In the genomic region with DNA sequence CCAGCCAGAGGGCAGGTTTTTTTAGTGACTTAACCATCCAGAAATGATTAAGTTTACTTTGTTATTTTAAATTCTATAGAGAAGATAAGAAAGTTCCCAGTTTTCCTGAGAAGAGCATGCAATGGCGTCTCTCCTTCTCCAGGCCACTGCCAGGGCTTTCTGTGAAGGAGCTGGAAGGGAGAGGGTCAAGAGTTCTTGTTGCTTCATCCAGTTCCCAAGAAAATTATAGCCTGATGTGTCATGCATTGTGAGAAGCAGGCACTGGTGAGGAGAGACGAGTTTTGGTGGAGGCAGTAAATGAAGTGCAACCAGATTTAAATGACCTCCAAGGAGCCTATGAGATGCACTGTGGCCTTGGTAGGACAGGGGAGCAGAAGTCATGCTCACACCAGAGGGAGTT, we compare ENCODE assay signal across 9 cellular contexts.
DNase-seq lines count a peak whose midpoint lies in the region; ATAC-seq and TF ChIP-seq lines count a peak whose summit lies in the region.
"Had no signal": no experiment of that assay in that cellular context is flagged by ENCODE, and none has a peak within 500 bp of the region (broad histone marks: within the 10 kb centered on the region; RNA-seq: fewer than 3 reads in every experiment).

No MANE protein-coding gene starts in this region.

- H3K36me3 Mint-ChIP-seq in T-helper 2 cell treated with Interferon-gamma antibody and Interleukin-4, amounts not matched to agents 5 μg/mL and 100 μg/mL, for 36 hours (ENCODE audit: low read depth) = peaks cover 18% of the 10 kb centered on the region

- H3K27ac Mint-ChIP-seq in T-helper 2 cell treated with Interferon-gamma antibody and Interleukin-4, amounts not matched to agents 5 μg/mL and 100 μg/mL, for 36 hours = peak overlapping the region; percentile 13

- TF ChIP-seq CTCF in RWPE1 (conservative IDR thresholded peaks at IDR 0.05; ENCODE audit: low read depth) = no peak

- POLR2A ChIA-PET in RWPE1 (lab: Yijun Ruan, JAX; ENCODE audit: low non-redundant PET) = no interaction called here

- peaks cover 76% of the 10 kb centered on the region for H3K4me1 Mint-ChIP-seq in T-helper 2 cell treated with Interferon-gamma antibody and Interleukin-4, amounts not matched to agents 5 μg/mL and 100 μg/mL, for 36 hours (ENCODE audit: low read depth)

- peak overlapping the region; percentile 60 for H3K4me3 Mint-ChIP-seq in T-helper 2 cell treated with Interferon-gamma antibody and Interleukin-4, amounts not matched to agents 5 μg/mL and 100 μg/mL, for 36 hours

- CTCF ChIA-PET in RWPE1 (lab: Yijun Ruan, JAX) = interaction anchor here (0.5 to 0.6 kb wide), 2 partner anchors 250 to 540 kb away, joined by 4 read pairs; no protein-coding TSS in a partner anchor

- no peak for DNase-seq in T-helper 2 cell treated with Interferon-gamma antibody and Interleukin-4, amounts not matched to agents 5 μg/mL and 100 μg/mL, for 36 hours (ENCODE audit: low spot score)
- DNase-seq in T-helper 2 cell = no peak
- DNase-seq in RWPE1 (ENCODE audit: low spot score) = peak; percentile 64
- DNase-seq in fibroblast of gingiva (ENCODE audit: low read depth) = peak; percentile 74
- DNase-seq in NCI-H774 (lab: John Stamatoyannopoulos, UW) = no peak
- DNase-seq in NOMO-1 treated with dmso at 0.1 percent for 144 hours (lab: John Stamatoyannopoulos, UW; ENCODE audit: unreplicated experiment) = no peak
- DNase-seq: occipital lobe had no signal

- no peak overlapping the region for H3K4me3 ChIP-seq in skin epidermis

- H3K9me3 Mint-ChIP-seq in T-helper 2 cell treated with Interferon-gamma antibody and Interleukin-4, amounts not matched to agents 5 μg/mL and 100 μg/mL, for 36 hours = no peaks in the 10 kb centered on the region

- H3K27me3 Mint-ChIP-seq in T-helper 2 cell treated with Interferon-gamma antibody and Interleukin-4, amounts not matched to agents 5 μg/mL and 100 μg/mL, for 36 hours (ENCODE audit: low read depth) = no peaks in the 10 kb centered on the region

- no peak for ATAC-seq in HG02610 (IDR thresholded peaks at IDR 0.05; ENCODE audit: unreplicated experiment)

- H3K27ac ChIP-seq in RWPE1 (peak overlapping the region; percentile 64), skin epidermis (peak overlapping the region in 14 of 21 experiments; percentile 0 to 83 (median 34))

Comparison
In these comparisons a context has a peak if more than half of its experiments do, and no peak if none do; other contexts are left out.
1. DNase-seq: peak in RWPE1 (single experiment) and fibroblast of gingiva (single experiment); none in T-helper 2 cell treated with Interferon-gamma antibody and Interleukin-4, amounts not matched to agents 5 μg/mL and 100 μg/mL, for 36 hours (single experiment), T-helper 2 cell (0 of 5), NCI-H774 (single experiment) and NOMO-1 treated with dmso at 0.1 percent for 144 hours (single experiment).